Comparison of ENCODE assay signal across 17 cellular contexts in genomic region chr2:164706522-164706921, GRCh38.
DNase-seq lines count a peak whose midpoint lies in the region; ATAC-seq, FAIRE-seq and TF ChIP-seq lines count a peak whose summit lies in the region.
"Had no signal": no experiment of that assay in that cellular context is flagged by ENCODE, and none has a peak within 500 bp of the region (broad histone marks: within the 10 kb centered on the region; RNA-seq: fewer than 3 reads in every experiment).

No MANE protein-coding gene starts in this region.

- H3K27ac ChIP-seq in HepG2 (ENCODE audit: extremely low read length, insufficient read depth, low read length) = no peak overlapping the region
- H3K27ac ChIP-seq in right lobe of liver = no peak overlapping the region
- no peak overlapping the region for H3K27ac ChIP-seq in foreskin keratinocyte
- H3K27ac ChIP-seq: heart right ventricle, testis had no signal

- no peaks in the 10 kb centered on the region for H4K20me1 ChIP-seq in HepG2 (ENCODE audit: insufficient read depth, low read length)

- H3K36me3 ChIP-seq in HepG2 (replicated peaks in 1 of 2; ENCODE audit: control insufficient read depth in 1 of 2, insufficient read depth in 2 of 2, low read length in 2 of 2) = peaks cover 3 to 23% of the 10 kb centered on the region in 2 experiments; a peak in 4 of 5 replicates
- peaks cover 0 to 22% (median 7%) of the 10 kb centered on the region in 4 donors for H3K36me3 ChIP-seq in right lobe of liver
- H3K36me3 ChIP-seq in adipocyte (ENCODE audit: control insufficient read depth, insufficient read depth, low read length, severe bottlenecking) = peaks cover 11% of the 10 kb centered on the region

- intact Hi-C loops in HepG2 (cut with micrococcal nuclease; ENCODE audit: unreplicated experiment) (no loop called here), right lobe of liver (cut with DNase I) (no loop called here)

- CTCF ChIA-PET in HepG2 (lab: Yijun Ruan, JAX; ENCODE audit: low intra/inter-chr PET ratio, low total read pairs) = no interaction called here

- no peaks in the 10 kb centered on the region for H3K27me3 ChIP-seq in HepG2 (ENCODE audit: control insufficient read depth in 1 of 2, insufficient read depth in 2 of 2, low read length in 2 of 2)
- no peaks in the 10 kb centered on the region for H3K27me3 ChIP-seq in right lobe of liver
- H3K27me3 ChIP-seq in adipocyte (replicated peaks; ENCODE audit: control insufficient read depth, insufficient read depth, low read length) = no peaks in the 10 kb centered on the region
- H3K27me3 ChIP-seq in foreskin keratinocyte = no peaks in the 10 kb centered on the region
- H3K27me3 ChIP-seq: heart right ventricle, testis had no signal

- H3K4me2 ChIP-seq in HepG2 (ENCODE audit: low read depth, low read length) = no peak overlapping the region

- POLR2A ChIA-PET in HepG2 (lab: Yijun Ruan, JAX) = no interaction called here

- no peak overlapping the region for H3K9ac ChIP-seq in HepG2 (ENCODE audit: insufficient read depth, low read depth, low read length)
- no peak overlapping the region for H3K9ac ChIP-seq in adipocyte (ENCODE audit: low read length)

- in situ Hi-C loops in HepG2 (cut with HindIII; ENCODE audit: extremely low pct_ligation_motif_present, low pct_unique_long_range_greater_than_20kb) = no loop called here

- no peaks in the 10 kb centered on the region for H3K79me2 ChIP-seq in HepG2 (ENCODE audit: insufficient read depth, low read length)

- H3K4me3 ChIP-seq in HepG2 (replicated peaks in 1 of 3; ENCODE audit: insufficient read depth in 1 of 3, low read depth in 2 of 3, low read length in 3 of 3) (no peak overlapping the region), right lobe of liver (no peak overlapping the region), adipocyte (ENCODE audit: low read length) (no peak overlapping the region)
- H3K4me3 ChIP-seq: heart right ventricle, testis had no signal

- DNase-seq in HepG2 (ENCODE audit: low spot score) (no peak), right lobe of liver (no peak), adipocyte (ENCODE audit: low read depth) (peak; percentile 14), foreskin keratinocyte (peak; percentile 88 to 93), HUDEP-2 (lab: John Stamatoyannopoulos, UW; ENCODE audit: unreplicated experiment in 76 of 76) (no peak), AML-193 (lab: John Stamatoyannopoulos, UW) (no peak)
- no peak for DNase-seq in central memory CD4-positive, alpha-beta T cell
- DNase-seq: activated CD4-positive, CD25-positive, alpha-beta regulatory T cell treated with anti-CD3 and anti-CD28 coated beads, Interleukin-2, amount 50 U/mL, for 72 hours; activated T-cell treated with anti-CD3 and anti-CD28 coated beads, Interleukin-2, amount 50 U/mL, for 1 hour; DMS79 treated with DMSO at 0.1 percent for 48 hours; H7; heart right ventricle; left ventricle myocardium superior; MV-4-11; testis had no signal

- no peak for TF ChIP-seq RAD21 in HepG2 (CRISPR knock-in tag; IDR thresholded peaks at IDR 0.05)

- H2AFZ ChIP-seq in HepG2 (ENCODE audit: low read length) = no peak overlapping the region

- TF ChIP-seq EP300 in HepG2 (IDR thresholded peaks at IDR 0.05; ENCODE audit: low read depth in 2 of 2, low read length in 2 of 2) = no peak
- no peak for TF ChIP-seq EP300 in HepG2 (CRISPR knock-in tag; IDR thresholded peaks at IDR 0.05; ENCODE audit: borderline replicate concordance)

- TF ChIP-seq POLR2A in HepG2 (IDR thresholded peaks at IDR 0.05; ENCODE audit: insufficient read depth in 1 of 2, low read depth in 2 of 2, low read length in 2 of 2) (no peak), right lobe of liver (IDR thresholded peaks at IDR 0.05) (no peak), GM18505 (IDR thresholded peaks at IDR 0.05; ENCODE audit: borderline replicate concordance, extremely low read depth, insufficient read depth, insufficient read length) (no peak)

- no TSS peak for BruUV-seq in HepG2 (replicated peaks; lab: Mats Ljungman, UMichigan)

- H3K9me3 ChIP-seq in HepG2 (ENCODE audit: low read length) (no peaks in the 10 kb centered on the region), right lobe of liver (no peaks in the 10 kb centered on the region), adipocyte (ENCODE audit: control insufficient read depth, low read length) (no peaks in the 10 kb centered on the region)
- H3K9me3 ChIP-seq: heart right ventricle, testis had no signal

- TF ChIP-seq CTCF in HepG2 (CRISPR knock-in tag; IDR thresholded peaks at IDR 0.05) = no peak
- TF ChIP-seq CTCF in right lobe of liver (IDR thresholded peaks at IDR 0.05) = no peak
- no peak for TF ChIP-seq CTCF in foreskin keratinocyte (conservative IDR thresholded peaks at IDR 0.05)

- H3K4me1 ChIP-seq in HepG2 (ENCODE audit: insufficient read depth, low read length) = peaks cover 59% of the 10 kb centered on the region
- peaks cover 0 to 16% (median 4%) of the 10 kb centered on the region in 4 donors for H3K4me1 ChIP-seq in right lobe of liver
- H3K4me1 ChIP-seq in adipocyte (ENCODE audit: control insufficient read depth, insufficient read depth, low read length) = no peaks in the 10 kb centered on the region
- H3K4me1 ChIP-seq in foreskin keratinocyte = peaks cover 14% of the 10 kb centered on the region
- H3K4me1 ChIP-seq: heart right ventricle, testis had no signal

- ATAC-seq in HepG2 = no peak
- no peak for ATAC-seq in right lobe of liver
- ATAC-seq in foreskin keratinocyte = peak; percentile 99
- ATAC-seq in GM18505 (IDR thresholded peaks at IDR 0.05; ENCODE audit: unreplicated experiment) = no peak
- ATAC-seq: heart right ventricle, left ventricle myocardium superior had no signal

- FAIRE-seq in HepG2 (lab: Jason Lieb, UNC) = no peak
- FAIRE-seq: A204.1 had no signal

TF ChIP-seq in HepG2, 621 proteins besides CTCF, POLR2A, EP300 and RAD21:
- TF ChIP-seq ZNF24 (IDR thresholded peaks at IDR 0.05) (peak; percentile 12; the same call in 1 of the 2 replicates), ZNF431 (CRISPR knock-in tag; IDR thresholded peaks at IDR 0.05; ENCODE audit: borderline replicate concordance, low read depth) (no peak)
- TF ChIP-seq, protein P1, sequence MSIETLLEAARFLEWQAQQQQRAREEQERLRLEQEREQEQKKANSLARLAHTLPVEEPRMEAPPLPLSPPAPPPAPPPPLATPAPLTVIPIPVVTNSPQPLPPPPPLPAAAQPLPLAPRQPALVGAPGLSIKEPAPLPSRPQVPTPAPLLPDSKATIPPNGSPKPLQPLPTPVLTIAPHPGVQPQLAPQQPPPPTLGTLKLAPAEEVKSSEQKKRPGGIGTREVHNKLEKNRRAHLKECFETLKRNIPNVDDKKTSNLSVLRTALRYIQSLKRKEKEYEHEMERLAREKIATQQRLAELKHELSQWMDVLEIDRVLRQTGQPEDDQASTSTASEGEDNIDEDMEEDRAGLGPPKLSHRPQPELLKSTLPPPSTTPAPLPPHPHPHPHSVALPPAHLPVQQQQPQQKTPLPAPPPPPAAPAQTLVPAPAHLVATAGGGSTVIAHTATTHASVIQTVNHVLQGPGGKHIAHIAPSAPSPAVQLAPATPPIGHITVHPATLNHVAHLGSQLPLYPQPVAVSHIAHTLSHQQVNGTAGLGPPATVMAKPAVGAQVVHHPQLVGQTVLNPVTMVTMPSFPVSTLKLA (IDR thresholded peaks at IDR 0.05) = peak; percentile 7; the same call in 1 of the 2 replicates
- TF ChIP-seq, protein P2, sequence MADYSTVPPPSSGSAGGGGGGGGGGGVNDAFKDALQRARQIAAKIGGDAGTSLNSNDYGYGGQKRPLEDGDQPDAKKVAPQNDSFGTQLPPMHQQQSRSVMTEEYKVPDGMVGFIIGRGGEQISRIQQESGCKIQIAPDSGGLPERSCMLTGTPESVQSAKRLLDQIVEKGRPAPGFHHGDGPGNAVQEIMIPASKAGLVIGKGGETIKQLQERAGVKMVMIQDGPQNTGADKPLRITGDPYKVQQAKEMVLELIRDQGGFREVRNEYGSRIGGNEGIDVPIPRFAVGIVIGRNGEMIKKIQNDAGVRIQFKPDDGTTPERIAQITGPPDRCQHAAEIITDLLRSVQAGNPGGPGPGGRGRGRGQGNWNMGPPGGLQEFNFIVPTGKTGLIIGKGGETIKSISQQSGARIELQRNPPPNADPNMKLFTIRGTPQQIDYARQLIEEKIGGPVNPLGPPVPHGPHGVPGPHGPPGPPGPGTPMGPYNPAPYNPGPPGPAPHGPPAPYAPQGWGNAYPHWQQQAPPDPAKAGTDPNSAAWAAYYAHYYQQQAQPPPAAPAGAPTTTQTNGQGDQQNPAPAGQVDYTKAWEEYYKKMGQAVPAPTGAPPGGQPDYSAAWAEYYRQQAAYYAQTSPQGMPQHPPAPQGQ (CRISPR knock-in tag; IDR thresholded peaks at IDR 0.05; ENCODE audit: borderline replicate concordance) = no peak

Comparison
In these comparisons a context has a peak if more than half of its experiments do, and no peak if none do; other contexts are left out.
1. DNase-seq: peak in adipocyte (single experiment) and foreskin keratinocyte (2 of 2); none in HepG2 (single experiment), right lobe of liver (0 of 3), HUDEP-2 (0 of 76), central memory CD4-positive, alpha-beta T cell (single experiment) and AML-193 (0 of 2).